Comparison of ENCODE assay signal across 8 cellular contexts in genomic region chr11:64229959-64230208, GRCh38. TPM values are rescaled to one million over a fixed set of nuclear protein-coding genes. Genes with fewer than 3 reads are reported as not detected.
DNase-seq lines count a peak whose midpoint lies in the region; ATAC-seq and TF ChIP-seq lines count a peak whose summit lies in the region.

No MANE protein-coding gene starts in this region.

- TF ChIP-seq CTCF in HEK293 (tag by site-specific recombination; IDR thresholded peaks at IDR 0.05) (no peak), spleen (IDR thresholded peaks at IDR 0.05 in 8 of 11, conservative IDR thresholded peaks at IDR 0.05 in 3 of 11) (no peak)

- intact Hi-C loops in spleen (cut with DNase I; ENCODE audit: low total_unique reads) = no loop called here

- H3K9me3 Mint-ChIP-seq in activated T-helper 17 cell treated with anti-CD3 and anti-CD28 coated beads, Interleukin-2, amount 50 U/mL, for 72 hours = no peaks in the 10 kb centered on the region

- H3K4me3 Mint-ChIP-seq in activated T-helper 17 cell treated with anti-CD3 and anti-CD28 coated beads, Interleukin-2, amount 50 U/mL, for 72 hours = peak overlapping the region; percentile 91

- no peak for ATAC-seq in activated T-helper 17 cell treated with anti-CD3 and anti-CD28 coated beads, Interleukin-2, amount 50 U/mL, for 72 hours (replicated peaks)
- ATAC-seq in GM21529 (IDR thresholded peaks at IDR 0.05; ENCODE audit: unreplicated experiment) = no peak

- POLR2A ChIA-PET in HEK293 (lab: Yijun Ruan, JAX) = interaction anchor here (0.8 to 0.9 kb wide), 2 partner anchors 10 to 55 kb away, joined by 3 read pairs; partner anchors contain the start of gene BAD

- H3K4me1 Mint-ChIP-seq in activated T-helper 17 cell treated with anti-CD3 and anti-CD28 coated beads, Interleukin-2, amount 50 U/mL, for 72 hours = peaks cover 5% of the 10 kb centered on the region

- H3K27ac ChIP-seq in HEK293 (ENCODE audit: extremely low read depth, low read depth, low read length) (peak overlapping the region; percentile 42; the same call in 1 of the 2 replicates), spleen (peak overlapping the region; percentile 78 to 98 (median 96))

- CTCF ChIA-PET in HEK293 (lab: Yijun Ruan, JAX) = interaction anchor here (0.6 to 1.7 kb wide), 3 partner anchors 25 to 1525 kb away, joined by 4 to 5 read pairs (median 5); no protein-coding TSS in a partner anchor

- peaks cover 38% of the 10 kb centered on the region for H3K36me3 Mint-ChIP-seq in activated T-helper 17 cell treated with anti-CD3 and anti-CD28 coated beads, Interleukin-2, amount 50 U/mL, for 72 hours (ENCODE audit: low read depth)

- WGBS in spleen, 5 donors = 21 to 34% (median 30%) methylated on average over 7 of the region's 7 CpGs

- peak overlapping the region; percentile 46 for H3K27ac Mint-ChIP-seq in activated T-helper 17 cell treated with anti-CD3 and anti-CD28 coated beads, Interleukin-2, amount 50 U/mL, for 72 hours

- DNase-seq in spleen (no peak), kidney tubule cell (ENCODE audit: low spot score) (no peak), midbrain (lab: John Stamatoyannopoulos, UW) (no peak), NK-92 (lab: John Stamatoyannopoulos, UW; ENCODE audit: unreplicated experiment) (no peak)

- H3K4me1 ChIP-seq in HEK293 (ENCODE audit: control insufficient read depth, insufficient read depth, low read length) (peaks cover 3% of the 10 kb centered on the region; the same call in 1 of the 2 replicates), spleen (peaks cover 54 to 93% (median 78%) of the 10 kb centered on the region in 6 donors)

- H3K9me3 ChIP-seq in HEK293 (ENCODE audit: control insufficient read depth, insufficient read depth, low read depth, low read length) (no peaks in the 10 kb centered on the region), spleen (no peaks in the 10 kb centered on the region)

- H3K27me3 Mint-ChIP-seq in activated T-helper 17 cell treated with anti-CD3 and anti-CD28 coated beads, Interleukin-2, amount 50 U/mL, for 72 hours = no peaks in the 10 kb centered on the region

- no peak for TF ChIP-seq POLR2A in spleen (IDR thresholded peaks at IDR 0.05)

- H3K36me3 ChIP-seq in HEK293 (ENCODE audit: control insufficient read depth in 2 of 2, insufficient read depth in 1 of 2, low read length in 2 of 2) (no peaks in the 10 kb centered on the region), spleen (peaks cover 0 to 6% (median 0%) of the 10 kb centered on the region in 6 donors)

- H3K27me3 ChIP-seq in spleen (replicated peaks in 1 of 7) = no peaks in the 10 kb centered on the region

- H3K4me3 ChIP-seq in HEK293 (ENCODE audit: low read depth, low read length) (peak overlapping the region; percentile 34), iPS-11a (ENCODE audit: low read depth, low read length) (peak overlapping the region; percentile 61), spleen (peak overlapping the region; percentile 45 to 87 (median 67))

TF ChIP-seq in HEK293, 187 proteins besides CTCF, POLR2A, EP300 and RAD21:
- no peak for TF ChIP-seq ZNF398 (tag by site-specific recombination; IDR thresholded peaks at IDR 0.05)
- peak; percentile 91 for TF ChIP-seq PRDM10 (tag by site-specific recombination; IDR thresholded peaks at IDR 0.05)

RNA-seq across cellular contexts. Expression of gene DNAJC4, which starts 0.5 kb away (rescaled TPM):
- 10 to 100 TPM; 19.9 to 39.7 TPM for total RNA-seq in activated T-helper 17 cell treated with anti-CD3 and anti-CD28 coated beads, Interleukin-2, amount 50 U/mL, for 72 hours
- 10 to 100 TPM; 28.0 to 59.9 (median 49.0) TPM for total RNA-seq in spleen
- 100 to 1,000 TPM in 1 of 3 donors, 10 to 100 TPM in 2; 83.7 to 113 (median 85.8) TPM for polyA plus RNA-seq in spleen

RNA-seq across cellular contexts. Expression of gene NUDT22, which starts 3.8 kb away (rescaled TPM):
- 10 to 100 TPM; 77.4 to 98.4 TPM for total RNA-seq in activated T-helper 17 cell treated with anti-CD3 and anti-CD28 coated beads, Interleukin-2, amount 50 U/mL, for 72 hours
- total RNA-seq in spleen = 10 to 100 TPM; 68.1 to 88.6 (median 78.2) TPM
- polyA plus RNA-seq in spleen = 100 to 1,000 TPM in 1 of 3 donors, 10 to 100 TPM in 2; 61.8 to 109 (median 96.3) TPM

RNA-seq across cellular contexts. Expression of gene TRPT1, which starts 3.9 kb away (rescaled TPM):
- 10 to 100 TPM; 20.3 to 48.4 TPM for total RNA-seq in activated T-helper 17 cell treated with anti-CD3 and anti-CD28 coated beads, Interleukin-2, amount 50 U/mL, for 72 hours
- total RNA-seq in spleen = 10 to 100 TPM; 34.2 to 56.3 (median 40.0) TPM
- polyA plus RNA-seq in spleen = 10 to 100 TPM; 57.8 to 74.0 (median 60.8) TPM

RNA-seq across cellular contexts. Expression of gene VEGFB, which starts 4.5 kb away (rescaled TPM):
- 10 to 100 TPM; 74.1 to 83.5 TPM for total RNA-seq in activated T-helper 17 cell treated with anti-CD3 and anti-CD28 coated beads, Interleukin-2, amount 50 U/mL, for 72 hours
- 100 to 1,000 TPM in 1 of 7 donors, 10 to 100 TPM in 6; 38.3 to 103 (median 63.5) TPM for total RNA-seq in spleen
- 10 to 100 TPM; 81.6 to 96.9 (median 87.1) TPM for polyA plus RNA-seq in spleen

RNA-seq across cellular contexts. Expression of gene FKBP2, which starts 11.0 kb away (rescaled TPM):
- total RNA-seq in activated T-helper 17 cell treated with anti-CD3 and anti-CD28 coated beads, Interleukin-2, amount 50 U/mL, for 72 hours = 10 to 100 TPM; 16.3 to 45.2 TPM
- total RNA-seq in spleen = 10 to 100 TPM; 26.9 to 98.3 (median 42.6) TPM
- polyA plus RNA-seq in spleen = 100 to 1,000 TPM in 1 of 3 donors, 10 to 100 TPM in 2; 90.8 to 104 (median 98.4) TPM
